1 cellular context compared by ENCODE assay signal in genomic region chr16:70746708-70747424, GRCh38.
A peak's percentile ranks its signal among the peaks of the same experiment; 100 is the strongest.
TF ChIP-seq lines count a peak whose summit lies in the region.

No MANE protein-coding gene starts in this region.

TF ChIP-seq in HepG2, 621 proteins besides CTCF, POLR2A, EP300 and RAD21 (continued from another document and continues in another):
- TF ChIP-seq ZNF563 (CRISPR knock-in tag; IDR thresholded peaks at IDR 0.05) (0 out of 2 replicates have a peak, but pooled peaks have one; percentile 16), IKZF1 (IDR thresholded peaks at IDR 0.05) (no peak), CENPBD1 (CRISPR knock-in tag; IDR thresholded peaks at IDR 0.05; ENCODE audit: borderline replicate concordance, low read depth) (no peak), MIER3 (CRISPR knock-in tag; IDR thresholded peaks at IDR 0.05; ENCODE audit: borderline replicate concordance) (peak; percentile 67; the same call in 1 of the 2 replicates), SMYD3 (CRISPR knock-in tag; IDR thresholded peaks at IDR 0.05) (0 out of 2 replicates have a peak, but pooled peaks have one; percentile 83), ZMYM3 (CRISPR knock-in tag; IDR thresholded peaks at IDR 0.05) (no peak), ZNF652 (CRISPR knock-in tag; IDR thresholded peaks at IDR 0.05; ENCODE audit: borderline replicate concordance, low read depth) (peak; percentile 30; the same call in 1 of the 2 replicates), ZNF496 (CRISPR knock-in tag; IDR thresholded peaks at IDR 0.05; ENCODE audit: insufficient replicate concordance) (no peak), FOXJ3 (CRISPR knock-in tag; IDR thresholded peaks at IDR 0.05; ENCODE audit: borderline replicate concordance) (0 out of 2 replicates have a peak, but pooled peaks have one; percentile 76), MXD3 (CRISPR knock-in tag; IDR thresholded peaks at IDR 0.05) (no peak), MED13 (CRISPR knock-in tag; IDR thresholded peaks at IDR 0.05) (peak; percentile 92), PLRG1 (conservative IDR thresholded peaks at IDR 0.05) (no peak), ESRRA (CRISPR knock-in tag; IDR thresholded peaks at IDR 0.05; ENCODE audit: low read depth) (no peak), SMARCE1 (IDR thresholded peaks at IDR 0.05; ENCODE audit: borderline replicate concordance) (0 out of 2 replicates have a peak, but pooled peaks have one; percentile 10), CCDC6 (CRISPR knock-in tag; IDR thresholded peaks at IDR 0.05) (no peak), ZNF34 (CRISPR knock-in tag; IDR thresholded peaks at IDR 0.05; ENCODE audit: borderline replicate concordance) (peak; percentile 96), ZSCAN30 (CRISPR knock-in tag; IDR thresholded peaks at IDR 0.05) (no peak), HOXA5 (CRISPR knock-in tag; IDR thresholded peaks at IDR 0.05) (peak; percentile 81; the same call in 1 of the 2 replicates), ZNF10 (CRISPR knock-in tag; IDR thresholded peaks at IDR 0.05; ENCODE audit: borderline replicate concordance, low read depth) (no peak), SCMH1 (CRISPR knock-in tag; IDR thresholded peaks at IDR 0.05; ENCODE audit: borderline replicate concordance) (no peak), NFIC (IDR thresholded peaks at IDR 0.05; ENCODE audit: low read length) (peak; percentile 59; the same call in 1 of the 2 replicates), ZNF546 (CRISPR knock-in tag; conservative IDR thresholded peaks at IDR 0.05) (peak; percentile 82; the same call in 1 of the 2 replicates), ZNF543 (CRISPR knock-in tag; IDR thresholded peaks at IDR 0.05) (peak; percentile 92), NONO (IDR thresholded peaks at IDR 0.05) (no peak), NONO (CRISPR knock-in tag; conservative IDR thresholded peaks at IDR 0.05) (peak; percentile 88), MNT (IDR thresholded peaks at IDR 0.05) (peak; percentile 91), ZNF782 (CRISPR knock-in tag; IDR thresholded peaks at IDR 0.05; ENCODE audit: borderline replicate concordance) (no peak), CENPX (CRISPR knock-in tag; IDR thresholded peaks at IDR 0.05) (no peak), ZNF317 (CRISPR knock-in tag; IDR thresholded peaks at IDR 0.05) (peak; percentile 84; the same call in 1 of the 2 replicates), KDM5A (IDR thresholded peaks at IDR 0.05; ENCODE audit: borderline replicate concordance, low read length) (peak; percentile 57; the same call in 1 of the 2 replicates), ZNF337 (CRISPR knock-in tag; IDR thresholded peaks at IDR 0.05; ENCODE audit: borderline replicate concordance, low read depth) (no peak), HOXA7 (CRISPR knock-in tag; IDR thresholded peaks at IDR 0.05) (no peak), SMAD1 (CRISPR knock-in tag; IDR thresholded peaks at IDR 0.05; ENCODE audit: borderline replicate concordance, low read depth) (peak; percentile 1; the same call in 1 of the 2 replicates), SOX5 (CRISPR knock-in tag; IDR thresholded peaks at IDR 0.05; ENCODE audit: borderline replicate concordance) (peak; percentile 79; the same call in 1 of the 2 replicates), ZKSCAN5 (CRISPR knock-in tag; IDR thresholded peaks at IDR 0.05) (peak; percentile 20; the same call in 1 of the 2 replicates), ZNF891 (CRISPR knock-in tag; IDR thresholded peaks at IDR 0.05) (peak; percentile 9; the same call in 1 of the 2 replicates), AHDC1 (CRISPR knock-in tag; IDR thresholded peaks at IDR 0.05; ENCODE audit: borderline replicate concordance) (peak; percentile 18; the same call in 1 of the 2 replicates), RBM39 (IDR thresholded peaks at IDR 0.05; ENCODE audit: low read depth, low read length, poor library complexity, severe bottlenecking) (peak; percentile 78), SP140L (CRISPR knock-in tag; IDR thresholded peaks at IDR 0.05; ENCODE audit: borderline replicate concordance) (no peak), TEAD3 (CRISPR knock-in tag; optimal IDR thresholded peaks at IDR 0.05; ENCODE audit: borderline replicate concordance) (peak; percentile 72), DNMT1 (CRISPR knock-in tag; IDR thresholded peaks at IDR 0.05) (no peak), CREB1 (IDR thresholded peaks at IDR 0.05) (peak; percentile 63; the same call in 1 of the 2 replicates), CREB1 (CRISPR knock-in tag; IDR thresholded peaks at IDR 0.05) (peak; percentile 66; the same call in 1 of the 2 replicates), CENPT (CRISPR knock-in tag; IDR thresholded peaks at IDR 0.05; ENCODE audit: low read depth) (no peak), SP2 (CRISPR knock-in tag; IDR thresholded peaks at IDR 0.05) (no peak), SOX13 (IDR thresholded peaks at IDR 0.05) (peak; percentile 53; the same call in 1 of the 2 replicates), SOX13 (CRISPR knock-in tag; conservative IDR thresholded peaks at IDR 0.05 in 1 of 2, IDR thresholded peaks at IDR 0.05 in 1 of 2) (peak in 1 of 2 experiments; percentile 74; a peak in 2 of 4 replicates), ZBTB7A (CRISPR knock-in tag; IDR thresholded peaks at IDR 0.05) (no peak), KDM4B (CRISPR knock-in tag; IDR thresholded peaks at IDR 0.05) (peak; percentile 75; the same call in 1 of the 2 replicates), HES4 (CRISPR knock-in tag; IDR thresholded peaks at IDR 0.05; ENCODE audit: borderline replicate concordance) (no peak; the same call in 1 of the 2 replicates), MAF1 (CRISPR knock-in tag; IDR thresholded peaks at IDR 0.05; ENCODE audit: borderline replicate concordance) (peak; percentile 86), SKI (IDR thresholded peaks at IDR 0.05; ENCODE audit: partially characterized antibody) (peak; percentile 44), FOXO1 (CRISPR knock-in tag; IDR thresholded peaks at IDR 0.05) (peak; percentile 44; the same call in 1 of the 2 replicates), SATB2 (CRISPR knock-in tag; IDR thresholded peaks at IDR 0.05) (no peak)
- TF ChIP-seq, protein P1, sequence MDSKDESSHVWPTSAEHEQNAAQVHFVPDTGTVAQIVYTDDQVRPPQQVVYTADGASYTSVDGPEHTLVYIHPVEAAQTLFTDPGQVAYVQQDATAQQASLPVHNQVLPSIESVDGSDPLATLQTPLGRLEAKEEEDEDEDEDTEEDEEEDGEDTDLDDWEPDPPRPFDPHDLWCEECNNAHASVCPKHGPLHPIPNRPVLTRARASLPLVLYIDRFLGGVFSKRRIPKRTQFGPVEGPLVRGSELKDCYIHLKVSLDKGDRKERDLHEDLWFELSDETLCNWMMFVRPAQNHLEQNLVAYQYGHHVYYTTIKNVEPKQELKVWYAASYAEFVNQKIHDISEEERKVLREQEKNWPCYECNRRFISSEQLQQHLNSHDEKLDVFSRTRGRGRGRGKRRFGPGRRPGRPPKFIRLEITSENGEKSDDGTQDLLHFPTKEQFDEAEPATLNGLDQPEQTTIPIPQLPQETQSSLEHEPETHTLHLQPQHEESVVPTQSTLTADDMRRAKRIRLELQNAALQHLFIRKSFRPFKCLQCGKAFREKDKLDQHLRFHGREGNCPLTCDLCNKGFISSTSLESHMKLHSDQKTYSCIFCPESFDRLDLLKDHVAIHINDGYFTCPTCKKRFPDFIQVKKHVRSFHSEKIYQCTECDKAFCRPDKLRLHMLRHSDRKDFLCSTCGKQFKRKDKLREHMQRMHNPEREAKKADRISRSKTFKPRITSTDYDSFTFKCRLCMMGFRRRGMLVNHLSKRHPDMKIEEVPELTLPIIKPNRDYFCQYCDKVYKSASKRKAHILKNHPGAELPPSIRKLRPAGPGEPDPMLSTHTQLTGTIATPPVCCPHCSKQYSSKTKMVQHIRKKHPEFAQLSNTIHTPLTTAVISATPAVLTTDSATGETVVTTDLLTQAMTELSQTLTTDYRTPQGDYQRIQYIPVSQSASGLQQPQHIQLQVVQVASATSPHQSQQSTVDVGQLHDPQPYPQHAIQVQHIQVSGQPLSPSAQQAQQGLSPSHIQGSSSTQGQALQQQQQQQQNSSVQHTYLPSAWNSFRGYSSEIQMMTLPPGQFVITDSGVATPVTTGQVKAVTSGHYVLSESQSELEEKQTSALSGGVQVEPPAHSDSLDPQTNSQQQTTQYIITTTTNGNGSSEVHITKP (CRISPR knock-in tag; IDR thresholded peaks at IDR 0.05; ENCODE audit: low read depth): peak; percentile 89; the same call in 1 of the 2 replicates
- TF ChIP-seq, protein P2, sequence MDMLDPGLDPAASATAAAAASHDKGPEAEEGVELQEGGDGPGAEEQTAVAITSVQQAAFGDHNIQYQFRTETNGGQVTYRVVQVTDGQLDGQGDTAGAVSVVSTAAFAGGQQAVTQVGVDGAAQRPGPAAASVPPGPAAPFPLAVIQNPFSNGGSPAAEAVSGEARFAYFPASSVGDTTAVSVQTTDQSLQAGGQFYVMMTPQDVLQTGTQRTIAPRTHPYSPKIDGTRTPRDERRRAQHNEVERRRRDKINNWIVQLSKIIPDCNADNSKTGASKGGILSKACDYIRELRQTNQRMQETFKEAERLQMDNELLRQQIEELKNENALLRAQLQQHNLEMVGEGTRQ (IDR thresholded peaks at IDR 0.05; ENCODE audit: low read depth, low read length): no peak
- TF ChIP-seq, protein P2 (CRISPR knock-in tag; IDR thresholded peaks at IDR 0.05; ENCODE audit: borderline replicate concordance): no peak; the same call in 1 of the 2 replicates
- TF ChIP-seq, protein P3, sequence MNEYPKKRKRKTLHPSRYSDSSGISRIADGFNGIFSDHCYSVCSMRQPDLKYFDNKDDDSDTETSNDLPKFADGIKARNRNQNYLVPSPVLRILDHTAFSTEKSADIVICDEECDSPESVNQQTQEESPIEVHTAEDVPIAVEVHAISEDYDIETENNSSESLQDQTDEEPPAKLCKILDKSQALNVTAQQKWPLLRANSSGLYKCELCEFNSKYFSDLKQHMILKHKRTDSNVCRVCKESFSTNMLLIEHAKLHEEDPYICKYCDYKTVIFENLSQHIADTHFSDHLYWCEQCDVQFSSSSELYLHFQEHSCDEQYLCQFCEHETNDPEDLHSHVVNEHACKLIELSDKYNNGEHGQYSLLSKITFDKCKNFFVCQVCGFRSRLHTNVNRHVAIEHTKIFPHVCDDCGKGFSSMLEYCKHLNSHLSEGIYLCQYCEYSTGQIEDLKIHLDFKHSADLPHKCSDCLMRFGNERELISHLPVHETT (CRISPR knock-in tag; conservative IDR thresholded peaks at IDR 0.05): no peak
